Comparison of ENCODE assay signal across 25 cellular contexts in genomic region chr22:19467912-19468311, GRCh38. TPM values are rescaled to one million over a fixed set of nuclear protein-coding genes. Genes with fewer than 3 reads are reported as not detected.
"Had no signal": no experiment of that assay in that cellular context is flagged by ENCODE, and none has a peak within 500 bp of the region (broad histone marks: within the 10 kb centered on the region; RNA-seq: fewer than 3 reads in every experiment).

No MANE protein-coding gene starts in this region.

- H3K27ac Mint-ChIP-seq: dendritic cell treated with granulocyte-macrophage colony-stimulating factor and Interleukin-4, amounts not matched to agents 40 ng/mL and 50 ng/mL, for 4 days; endodermal cell; mesothelial cell of epicardium had no signal

- H2AFZ ChIP-seq: hepatocyte had no signal

- H3K79me2 ChIP-seq: hepatocyte had no signal

- H3K27ac ChIP-seq: colonic mucosa, esophagus muscularis mucosa, foreskin keratinocyte, gastroesophageal sphincter, heart left ventricle, hepatocyte, left lung, lower lobe of right lung had no signal

- H3K27me3 ChIP-seq: colonic mucosa, esophagus muscularis mucosa, foreskin keratinocyte, gastroesophageal sphincter, heart left ventricle, hepatocyte, left lung had no signal

- H3K4me3 Mint-ChIP-seq: dendritic cell treated with granulocyte-macrophage colony-stimulating factor and Interleukin-4, amounts not matched to agents 40 ng/mL and 50 ng/mL, for 4 days; effector memory CD8-positive, alpha-beta T cell; endodermal cell; mesothelial cell of epicardium; naive B cell had no signal

- H3K4me1 Mint-ChIP-seq: endodermal cell had no signal

- H3K4me1 ChIP-seq: colonic mucosa, foreskin keratinocyte, gastroesophageal sphincter, left lung, lower lobe of right lung had no signal

- H3K9me3 Mint-ChIP-seq: dendritic cell treated with granulocyte-macrophage colony-stimulating factor and Interleukin-4, amounts not matched to agents 40 ng/mL and 50 ng/mL, for 4 days; effector memory CD8-positive, alpha-beta T cell; endodermal cell; mesothelial cell of epicardium; naive B cell had no signal

- H3K4me3 ChIP-seq: colonic mucosa, esophagus muscularis mucosa, gastroesophageal sphincter, heart left ventricle, hepatocyte, left lung, lower lobe of right lung, mucosa of descending colon had no signal

- ATAC-seq: effector memory CD8-positive, alpha-beta T cell; foreskin keratinocyte; gastroesophageal sphincter; heart left ventricle; left cardiac atrium; left lung; left ventricle myocardium superior; lower lobe of right lung; mucosa of descending colon had no signal

- FAIRE-seq: endometrium, endothelial cell of umbilical vein, frontal cortex, islet of Langerhans, keratinocyte had no signal

- DNase-seq: colonic mucosa; cortex of kidney; effector CD8-positive, alpha-beta T cell; effector memory CD8-positive, alpha-beta T cell; endodermal cell; foreskin keratinocyte; heart left ventricle; left cardiac atrium; left lung; left ventricle myocardium superior; lower lobe of right lung; mesenchymal stem cell; mucosa of descending colon; naive B cell had no signal

- H3K4me2 ChIP-seq: hepatocyte had no signal

- H3K9me3 ChIP-seq: colonic mucosa, esophagus muscularis mucosa, gastroesophageal sphincter, heart left ventricle, left lung, lower lobe of right lung, mucosa of descending colon had no signal

- H3K27me3 Mint-ChIP-seq: dendritic cell treated with granulocyte-macrophage colony-stimulating factor and Interleukin-4, amounts not matched to agents 40 ng/mL and 50 ng/mL, for 4 days; effector memory CD8-positive, alpha-beta T cell; naive B cell had no signal

RNA-seq across cellular contexts. Expression of gene CDC45, which starts 11.8 kb away (rescaled TPM):
- total RNA-seq: mesenteric fat pad had no signal
